In genomic region chr2:71133603-71134002, GRCh38 we compare ENCODE assay signal across 23 cellular contexts. TPM values are rescaled to one million over a fixed set of nuclear protein-coding genes. Genes with fewer than 3 reads are reported as not detected.
DNase-seq lines count a peak whose midpoint lies in the region; ATAC-seq, FAIRE-seq and TF ChIP-seq lines count a peak whose summit lies in the region.
"Had no signal": no experiment of that assay in that cellular context is flagged by ENCODE, and none has a peak within 500 bp of the region (broad histone marks: within the 10 kb centered on the region; RNA-seq: fewer than 3 reads in every experiment).

No MANE protein-coding gene starts in this region.

- POLR2A ChIA-PET in HEK293 (lab: Yijun Ruan, JAX) (no interaction called here), OCI-LY7 (lab: Charles Lee) (interaction anchor here (1.1 kb wide), 1 partner anchor 10 kb away, joined by 4 read pairs; no protein-coding TSS in a partner anchor)

- DNase-seq in OCI-LY7 (ENCODE audit: low spot score): no peak
- DNase-seq in frontal cortex (ENCODE audit: low spot score in 2 of 2): no peak
- DNase-seq in stimulated activated CD4-positive, alpha-beta T cell treated with anti-CD3 and anti-CD28 coated beads, Interleukin-4, amount 100 ng/mL, for 4 hours: no peak
- DNase-seq in GM13976 (ENCODE audit: low spot score): no peak
- DNase-seq in NCI-H2227 (lab: John Stamatoyannopoulos, UW; ENCODE audit: unreplicated experiment): no peak
- DNase-seq: 8988T; AML-193; Caco-2; Calu3; CD4-positive, alpha-beta T cell; CD8-positive, alpha-beta T cell; DMS79 treated with DMSO at 0.1 percent for 48 hours; GF-D8 had no signal

- H3K4me2 ChIP-seq in OCI-LY7 (ENCODE audit: low read length): 0 out of 2 replicates have a peak overlapping the region, but pooled peaks have one; percentile 85
- H3K4me2 ChIP-seq: A549 had no signal

- H2AFZ ChIP-seq in OCI-LY7 (ENCODE audit: low read length): no peak overlapping the region

- H3K27ac ChIP-seq in HEK293 (ENCODE audit: extremely low read depth, low read depth, low read length) (no peak overlapping the region), OCI-LY7 (ENCODE audit: low read depth, low read length, poor library complexity, severe bottlenecking) (no peak overlapping the region)
- H3K27ac ChIP-seq: A549; BLaER1 treated with 17β-estradiol and CSF1 and Interleukin-3, amounts not matched to agents 10 nM and 100 nM; C4-2B had no signal

- CTCF ChIA-PET in HEK293 (lab: Yijun Ruan, JAX): interaction anchor here (1.1 to 1.2 kb wide), 2 partner anchors 18 to 33 kb away, joined by 3 to 4 read pairs; no protein-coding TSS in a partner anchor
- CTCF ChIA-PET in OCI-LY7 (lab: Charles Lee; ENCODE audit: unreplicated experiment): no interaction called here

- H3K79me2 ChIP-seq in OCI-LY7 (ENCODE audit: insufficient read depth, low read depth, low read length): peaks cover 51% of the 10 kb centered on the region

- FAIRE-seq in A204.1 (lab: Jason Lieb, UNC) (peak; percentile 35), frontal cortex (lab: Jason Lieb, UNC) (peak; percentile 60)
- FAIRE-seq: A549, D721Med, G401.6, GM12891, GM18507 had no signal

- H3K36me3 ChIP-seq in HEK293 (ENCODE audit: control insufficient read depth in 2 of 2, insufficient read depth in 1 of 2, low read length in 2 of 2) (peaks cover 44 to 53% of the 10 kb centered on the region in 2 experiments), OCI-LY7 (ENCODE audit: insufficient read depth, low read length) (peaks cover 64% of the 10 kb centered on the region)

- peaks cover 3% of the 10 kb centered on the region; the same call in 1 of the 2 replicates for H4K20me1 ChIP-seq in OCI-LY7 (ENCODE audit: insufficient read depth, low read length)

- ATAC-seq in HG03342 (IDR thresholded peaks at IDR 0.05; ENCODE audit: unreplicated experiment): no peak
- ATAC-seq: A549; CD8-positive, alpha-beta T cell had no signal

- no TSS peak for BruUV-seq in OCI-LY7 (replicated peaks; lab: Mats Ljungman, UMichigan)

- intact Hi-C loops in OCI-LY7 (cut with micrococcal nuclease; ENCODE audit: unreplicated experiment): no loop called here

- no peaks in the 10 kb centered on the region for H3K9me2 ChIP-seq in OCI-LY7 (ENCODE audit: insufficient read depth, low read length)

- H3K4me1 ChIP-seq in HEK293 (ENCODE audit: control insufficient read depth, insufficient read depth, low read length): no peaks in the 10 kb centered on the region
- peaks cover 25% of the 10 kb centered on the region for H3K4me1 ChIP-seq in OCI-LY7 (ENCODE audit: insufficient read depth, low read length, poor library complexity, severe bottlenecking)

- TF ChIP-seq CTCF in HEK293 (tag by site-specific recombination; IDR thresholded peaks at IDR 0.05) (no peak), OCI-LY7 (conservative IDR thresholded peaks at IDR 0.05; ENCODE audit: low read length) (no peak), GM13976 (IDR thresholded peaks at IDR 0.05; ENCODE audit: borderline replicate concordance, control extremely low read depth, extremely low read depth, insufficient read depth, missing control alignments) (no peak)

- H3K4me3 ChIP-seq in HEK293 (ENCODE audit: low read depth, low read length) (no peak overlapping the region), OCI-LY7 (ENCODE audit: low read depth, low read length, poor library complexity, severe bottlenecking) (no peak overlapping the region)
- H3K4me3 ChIP-seq: A549; BLaER1 treated with 17β-estradiol and CSF1 and Interleukin-3, amounts not matched to agents 10 nM and 100 nM had no signal

- no peaks in the 10 kb centered on the region for H3K9me3 ChIP-seq in HEK293 (ENCODE audit: control insufficient read depth, insufficient read depth, low read depth, low read length)
- H3K9me3 ChIP-seq in OCI-LY7 (ENCODE audit: low read length): no peaks in the 10 kb centered on the region
- H3K9me3 ChIP-seq: A549; BLaER1 treated with 17β-estradiol and CSF1 and Interleukin-3, amounts not matched to agents 10 nM and 100 nM; Caco-2 had no signal

- in situ Hi-C loops in GM13976 (cut with MboI; ENCODE audit: low sequenced_read_pairs, unreplicated experiment): no loop called here

TF ChIP-seq in HEK293, 187 proteins besides CTCF, POLR2A, EP300 and RAD21:
- TF ChIP-seq ZNF121 (tag by site-specific recombination; IDR thresholded peaks at IDR 0.05) (no peak), BCL11B (tag by site-specific recombination; IDR thresholded peaks at IDR 0.05; ENCODE audit: low read depth) (0 out of 2 replicates have a peak, but pooled peaks have one; percentile 24), ZNF645 (tag by site-specific recombination; IDR thresholded peaks at IDR 0.05) (no peak)
TF ChIP-seq in HEK293: peak in this region for 1.

RNA-seq across cellular contexts. Expression of gene MPHOSPH10, which starts 3.2 kb away (rescaled TPM):
- total RNA-seq in OCI-LY7 (2014; rRNA removed; shearing (Covaris generic)): 18.7 and 31.5 TPM in 2 replicates
- total RNA-seq in OCI-LY7 (2022) (38.3 and 42.7 TPM in 2 replicates), frontal cortex (33.8 TPM)

RNA-seq across cellular contexts. Expression of gene MCEE, which starts 3.6 kb away (rescaled TPM):
- 30.8 and 35.4 TPM in 2 replicates for total RNA-seq in OCI-LY7 (2014; rRNA removed; shearing (Covaris generic))
- total RNA-seq in OCI-LY7 (2022) (26.4 and 31.6 TPM in 2 replicates), frontal cortex (8.6 TPM)
